Comparison of ENCODE assay signal across 12 cellular contexts in the genomic region with DNA sequence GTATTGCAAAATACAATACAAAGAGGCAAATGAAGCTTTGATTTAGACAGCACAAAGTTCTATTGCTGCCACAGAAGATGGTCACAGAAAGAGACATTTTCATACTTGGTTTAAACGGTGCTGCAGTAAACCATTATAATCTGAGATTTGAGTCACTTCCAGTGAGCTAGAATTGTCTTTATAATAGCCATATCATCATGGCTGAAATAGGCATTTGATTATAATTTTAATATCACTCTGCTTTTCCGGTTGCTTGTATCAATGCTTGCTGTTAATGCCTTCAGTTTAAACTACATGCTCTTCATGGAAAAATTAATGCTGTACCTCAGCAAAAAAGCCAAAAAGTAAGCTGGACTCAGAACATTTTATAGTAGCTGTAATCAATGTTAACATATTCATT. TPM values are rescaled to one million over a fixed set of nuclear protein-coding genes. Genes with fewer than 3 reads are reported as not detected.
DNase-seq lines count a peak whose midpoint lies in the region; ATAC-seq, FAIRE-seq and TF ChIP-seq lines count a peak whose summit lies in the region.
"Had no signal": no experiment of that assay in that cellular context is flagged by ENCODE, and none has a peak within 500 bp of the region (broad histone marks: within the 10 kb centered on the region; RNA-seq: fewer than 3 reads in every experiment).

No MANE protein-coding gene starts in this region.

- TF ChIP-seq POLR2A in heart left ventricle (IDR thresholded peaks at IDR 0.05): no peak

- WGBS in heart left ventricle, 4 donors: 30 to 44% (median 42%) methylated on average over 2 of the region's 2 CpGs

- intact Hi-C loops in heart left ventricle (cut with DNase I): loop anchor here in 8 of 10 donors (2.0 to 10.0 kb wide), 5 partner anchors 35 to 158 kb away; a partner anchor contains a TSS
- intact Hi-C loops in left cardiac atrium (cut with DNase I): loop anchor here in 1 of 2 donors (1.0 kb wide), 1 partner anchor 48 kb away; no protein-coding TSS in a partner anchor

- H3K27ac ChIP-seq in heart left ventricle: peak overlapping the region in 11 of 12 donors; percentile 79 to 91 (median 88)
- no peak overlapping the region for H3K27ac ChIP-seq in keratinocyte (ENCODE audit: control insufficient read depth, insufficient read depth, low read length)

- H3K4me1 ChIP-seq in heart left ventricle (peaks cover 0 to 44% (median 16%) of the 10 kb centered on the region in 12 donors), keratinocyte (ENCODE audit: control insufficient read depth, extremely low read depth, insufficient read depth, low read length) (peaks cover 34% of the 10 kb centered on the region)

- dilution Hi-C loops in keratinocyte (cut with MboI; ENCODE audit: extremely low pct_ligation_motif_present, low sequenced_read_pairs): no loop called here

- no peak for TF ChIP-seq CTCF in heart left ventricle (IDR thresholded peaks at IDR 0.05)
- no peak for TF ChIP-seq CTCF in keratinocyte (optimal IDR thresholded peaks at IDR 0.05 in 1 of 3, IDR thresholded peaks at IDR 0.05 in 1 of 3, conservative IDR thresholded peaks at IDR 0.05 in 1 of 3; ENCODE audit: extremely low read depth in 1 of 3, insufficient read depth in 2 of 3, low read length in 3 of 3)

- no peaks in the 10 kb centered on the region for H3K9me1 ChIP-seq in keratinocyte (ENCODE audit: control insufficient read depth, extremely low read depth, insufficient read depth, low read length)

- peaks cover 41 to 47% (median 42%) of the 10 kb centered on the region in 3 donors for H3K4me1 Mint-ChIP-seq in T-cell
- peaks cover 51% of the 10 kb centered on the region for H3K4me1 Mint-ChIP-seq in stimulated activated memory B cell treated with anti-CD40 and anti-IgM and Interleukin-4, amounts not matched to agents 10 μg/mL and 1 μg/mL and 100 μg/mL, for 72 hours

- H3K4me3 Mint-ChIP-seq in T-cell: peak overlapping the region in 2 of 3 donors; percentile 39 to 65
- peak overlapping the region; percentile 10 for H3K4me3 Mint-ChIP-seq in stimulated activated memory B cell treated with anti-CD40 and anti-IgM and Interleukin-4, amounts not matched to agents 10 μg/mL and 1 μg/mL and 100 μg/mL, for 72 hours

- no peaks in the 10 kb centered on the region for H3K27me3 ChIP-seq in heart left ventricle
- H3K27me3 ChIP-seq in keratinocyte (ENCODE audit: control insufficient read depth, extremely low read depth, insufficient read depth, low read length): no peaks in the 10 kb centered on the region

- H3K79me2 ChIP-seq in keratinocyte (ENCODE audit: control insufficient read depth, insufficient read depth, low read length): no peaks in the 10 kb centered on the region

- H3K27ac Mint-ChIP-seq in T-cell: no peak overlapping the region
- H3K27ac Mint-ChIP-seq in stimulated activated memory B cell treated with anti-CD40 and anti-IgM and Interleukin-4, amounts not matched to agents 10 μg/mL and 1 μg/mL and 100 μg/mL, for 72 hours: no peak overlapping the region
- H3K27ac Mint-ChIP-seq: activated CD4-positive, alpha-beta memory T cell treated with anti-CD3 and anti-CD28 coated beads, Interleukin-2, amount 10 ng/mL, durations not matched to agents 7 days and 5 days had no signal

- H3K4me2 ChIP-seq in keratinocyte (ENCODE audit: control insufficient read depth, extremely low read depth, insufficient read depth, low read depth, low read length): peak overlapping the region; percentile 93

- no peak overlapping the region for H2AFZ ChIP-seq in keratinocyte (ENCODE audit: control insufficient read depth, low read length)

- no peak overlapping the region for H3K9ac ChIP-seq in keratinocyte (ENCODE audit: control insufficient read depth, extremely low read depth, insufficient read depth, low read length)

- POLR2A ChIA-PET in T-cell (lab: Charles Lee): interaction anchor here in 1 of 2 donors (0.6 kb wide), 1 partner anchor 233 kb away, joined by 4 read pairs; no protein-coding TSS in a partner anchor

- peak overlapping the region; percentile 29 to 82 (median 75) for H3K4me3 ChIP-seq in heart left ventricle
- H3K4me3 ChIP-seq in keratinocyte (ENCODE audit: control insufficient read depth in 2 of 3, extremely low read depth in 1 of 3, insufficient read depth in 2 of 3, low read depth in 1 of 3, low read length in 3 of 3): no peak overlapping the region
- H3K4me3 ChIP-seq: GM12878 had no signal

- no peak for FAIRE-seq in keratinocyte (lab: Jason Lieb, UNC)
- FAIRE-seq: colon had no signal

- CTCF ChIA-PET in T-cell (lab: Charles Lee): interaction anchor here (0.5 to 0.9 kb wide), 3 partner anchors 10 to 1042 kb away, joined by 3 to 4 read pairs (median 3); no protein-coding TSS in a partner anchor

- ATAC-seq in heart left ventricle (no peak), left cardiac atrium (no peak), T-cell (replicated peaks in 1 of 4) (no peak), HG02610 (IDR thresholded peaks at IDR 0.05; ENCODE audit: unreplicated experiment) (no peak)
- no peak for ATAC-seq in stimulated activated memory B cell treated with anti-CD40 and anti-IgM and Interleukin-4, amounts not matched to agents 10 μg/mL and 1 μg/mL and 100 μg/mL, for 72 hours

- H3K36me3 ChIP-seq in heart left ventricle (no peaks in the 10 kb centered on the region), keratinocyte (ENCODE audit: control insufficient read depth in 2 of 2, extremely low read depth in 1 of 2, insufficient read depth in 2 of 2, low read length in 2 of 2) (no peaks in the 10 kb centered on the region)

- no peaks in the 10 kb centered on the region for H4K20me1 ChIP-seq in keratinocyte (ENCODE audit: control insufficient read depth, extremely low read depth, insufficient read depth, low read length)

- H3K36me3 Mint-ChIP-seq in T-cell: no peaks in the 10 kb centered on the region
- peaks cover 6% of the 10 kb centered on the region for H3K36me3 Mint-ChIP-seq in stimulated activated memory B cell treated with anti-CD40 and anti-IgM and Interleukin-4, amounts not matched to agents 10 μg/mL and 1 μg/mL and 100 μg/mL, for 72 hours

- H3K9me3 ChIP-seq in heart left ventricle: no peaks in the 10 kb centered on the region
- no peaks in the 10 kb centered on the region for H3K9me3 ChIP-seq in keratinocyte (ENCODE audit: control insufficient read depth, low read depth, low read length)

- DNase-seq in heart left ventricle (no peak), left cardiac atrium (no peak), T-cell (no peak), keratinocyte (ENCODE audit: low read depth, low spot score) (no peak), NCI-H526 treated with DMSO at 0.1 percent for 48 hours (lab: John Stamatoyannopoulos, UW) (no peak), NCI-H2227 treated with DMSO at 0.1 percent for 48 hours (lab: John Stamatoyannopoulos, UW) (no peak)
- DNase-seq: activated CD4-positive, alpha-beta memory T cell treated with anti-CD3 and anti-CD28 coated beads, Interleukin-2, amount 10 ng/mL, durations not matched to agents 7 days and 5 days had no signal

- H3K27me3 Mint-ChIP-seq in T-cell: no peaks in the 10 kb centered on the region
- H3K27me3 Mint-ChIP-seq in stimulated activated memory B cell treated with anti-CD40 and anti-IgM and Interleukin-4, amounts not matched to agents 10 μg/mL and 1 μg/mL and 100 μg/mL, for 72 hours: no peaks in the 10 kb centered on the region

- no peaks in the 10 kb centered on the region for H3K9me3 Mint-ChIP-seq in T-cell
- H3K9me3 Mint-ChIP-seq in stimulated activated memory B cell treated with anti-CD40 and anti-IgM and Interleukin-4, amounts not matched to agents 10 μg/mL and 1 μg/mL and 100 μg/mL, for 72 hours: no peaks in the 10 kb centered on the region
- H3K9me3 Mint-ChIP-seq: activated CD4-positive, alpha-beta memory T cell treated with anti-CD3 and anti-CD28 coated beads, Interleukin-2, amount 10 ng/mL, durations not matched to agents 7 days and 5 days; stimulated activated effector memory CD8-positive, alpha-beta T cell treated with anti-CD3 and anti-CD28 coated beads, Interleukin-12 subunit alpha, Interleukin-12 subunit beta, amount 100 ng/mL, for 72 hours had no signal

RNA-seq across cellular contexts. Expression of a gene that starts 48.5 kb away (rescaled TPM):
- 10 to 100 TPM in 5 of 9 donors, 1 to 10 TPM in 4; 6.2 to 17.2 (median 10.1) TPM for total RNA-seq in heart left ventricle
- 1 to 10 TPM; 1.5 to 3.4 TPM for polyA plus RNA-seq in heart left ventricle
- total RNA-seq in left cardiac atrium: 10 to 100 TPM in 1 of 2 donors, 1 to 10 TPM in 1; 7.4 to 11.4 TPM
- total RNA-seq in T-cell: 1 to 10 TPM; 2.7 to 4.1 (median 3.1) TPM
- 0.20 to 0.47 TPM (median 0.39 TPM) in 3 replicates for polyA plus RNA-seq in keratinocyte
- 1.6 TPM for polyA plus RNA-seq in keratinocyte (2011; ENCODE audit: low read depth)
- polyA plus RNA-seq in keratinocyte (2011; cell fraction: cytosol; rRNA removed): 0.21 and 0.24 TPM in 2 replicates
- polyA plus RNA-seq in keratinocyte (2011; cell fraction: nucleus; rRNA removed): 0.80 and 0.85 TPM in 2 replicates
- polyA plus RNA-seq in keratinocyte (2012; ENCODE audit: low replicate concordance): 0.29 and 2.2 TPM in 2 replicates
- 0.46 to 0.86 TPM (median 0.49 TPM) in 3 replicates for polyA minus RNA-seq in keratinocyte
- not detected for polyA minus RNA-seq in keratinocyte (2011; cell fraction: cytosol; rRNA and poly(A)+ RNA removed)
- polyA minus RNA-seq in keratinocyte (2011; cell fraction: nucleus; rRNA and poly(A)+ RNA removed): 1.3 and 2.0 TPM in 2 replicates

RNA-seq across cellular contexts. Expression of a gene that starts 48.6 kb away (rescaled TPM):
- total RNA-seq in heart left ventricle (10 to 100 TPM; 14.8 to 55.7 (median 29.4) TPM), left cardiac atrium (10 to 100 TPM; 27.6 to 34.3 TPM), T-cell (10 to 100 TPM; 22.8 to 37.9 (median 32.7) TPM)
- polyA plus RNA-seq in heart left ventricle (10 to 100 TPM; 11.8 to 39.4 TPM), keratinocyte (32.4 to 54.1 TPM (median 41.2 TPM) in 3 replicates)
- 101 TPM for polyA plus RNA-seq in keratinocyte (2011; ENCODE audit: low read depth)
- polyA plus RNA-seq in keratinocyte (2011; cell fraction: cytosol; rRNA removed): 32.0 and 69.2 TPM in 2 replicates
- 51.8 and 66.9 TPM in 2 replicates for polyA plus RNA-seq in keratinocyte (2011; cell fraction: nucleus; rRNA removed)
- polyA plus RNA-seq in keratinocyte (2012; ENCODE audit: low replicate concordance): 37.1 and 79.6 TPM in 2 replicates
- 12.7 to 35.9 TPM (median 15.4 TPM) in 3 replicates for polyA minus RNA-seq in keratinocyte
- 9.4 TPM for polyA minus RNA-seq in keratinocyte (2011; cell fraction: cytosol; rRNA and poly(A)+ RNA removed)
- 18.3 and 35.9 TPM in 2 replicates for polyA minus RNA-seq in keratinocyte (2011; cell fraction: nucleus; rRNA and poly(A)+ RNA removed)

Comparison
In these comparisons a context has a peak if more than half of its experiments do, and no peak if none do; other contexts are left out.
1. H3K4me3 ChIP-seq: peak in heart left ventricle (12 of 12); none in keratinocyte (0 of 3).